In genomic region chrX:109839694-109840358, GRCh38 we compare ENCODE assay signal across 10 cellular contexts.
DNase-seq lines count a peak whose midpoint lies in the region; ATAC-seq, FAIRE-seq and TF ChIP-seq lines count a peak whose summit lies in the region.
"Had no signal": no experiment of that assay in that cellular context is flagged by ENCODE, and none has a peak within 500 bp of the region (broad histone marks: within the 10 kb centered on the region; RNA-seq: fewer than 3 reads in every experiment).

No MANE protein-coding gene starts in this region.

- H4K91ac ChIP-seq in H1 (replicated peaks; ENCODE audit: insufficient read length, low read length) (no peak overlapping the region), trophoblast cell (ENCODE audit: low read depth, low read length) (peak overlapping the region; percentile 81)

- H2AK5ac ChIP-seq in H1 (ENCODE audit: low read depth, low read length): no peak overlapping the region
- H2AK5ac ChIP-seq in trophoblast cell (ENCODE audit: low read length): no peak overlapping the region

- peak; percentile 40 to 43; a peak in 3 of 4 replicates for TF ChIP-seq RAD21 in H1 (IDR thresholded peaks at IDR 0.05 in 1 of 2, conservative IDR thresholded peaks at IDR 0.05 in 1 of 2; ENCODE audit: low read depth in 2 of 2, low read length in 2 of 2)

- H3K4me3 ChIP-seq in H1 (ENCODE audit: extremely low read depth in 1 of 4, insufficient read depth in 2 of 4, low read depth in 3 of 4, low read length in 4 of 4) (no peak overlapping the region), trophoblast cell (ENCODE audit: low read depth, low read length) (no peak overlapping the region)

- ATAC-seq in GM18502 (IDR thresholded peaks at IDR 0.05; ENCODE audit: poor library complexity, unreplicated experiment) (peak; percentile 53), HG03039 (IDR thresholded peaks at IDR 0.05; ENCODE audit: unreplicated experiment) (no peak), GM21825 (IDR thresholded peaks at IDR 0.05; ENCODE audit: unreplicated experiment) (no peak)

- no peak overlapping the region for H2BK20ac ChIP-seq in H1 (ENCODE audit: low read length)

- H3K56ac ChIP-seq in H1 (replicated peaks; ENCODE audit: insufficient read length, low read depth, low read length): no peak overlapping the region

- no peak overlapping the region for H3K14ac ChIP-seq in H1 (ENCODE audit: insufficient read length)
- peak overlapping the region; percentile 53 for H3K14ac ChIP-seq in trophoblast cell (ENCODE audit: low read length)

- H3K79me2 ChIP-seq in H1 (ENCODE audit: control insufficient read depth in 1 of 2, insufficient read depth in 2 of 2, low read length in 2 of 2) (no peaks in the 10 kb centered on the region), trophoblast cell (ENCODE audit: control insufficient read depth, insufficient read depth, low read length, poor library complexity) (no peaks in the 10 kb centered on the region)
- H3K79me2 ChIP-seq: parathyroid adenoma had no signal

- H3K79me1 ChIP-seq in H1 (ENCODE audit: low read depth, low read length) (no peaks in the 10 kb centered on the region), trophoblast cell (ENCODE audit: low read length) (peaks cover 8% of the 10 kb centered on the region)

- TF ChIP-seq EP300 in H1 (IDR thresholded peaks at IDR 0.05; ENCODE audit: borderline replicate concordance in 1 of 2, low read depth in 2 of 2, low read length in 2 of 2): no peak

- H3K4me2 ChIP-seq in H1 (ENCODE audit: insufficient read depth in 1 of 2, low read depth in 2 of 2, low read length in 2 of 2): no peak overlapping the region; a peak in 1 of 4 replicates
- H3K4me2 ChIP-seq in trophoblast cell (ENCODE audit: low read length): peak overlapping the region; percentile 36

- no peaks in the 10 kb centered on the region for H3K23me2 ChIP-seq in H1 (ENCODE audit: low read depth, low read length)

- peak; percentile 84 for FAIRE-seq in H1 (lab: Jason Lieb, UNC)

- H2BK120ac ChIP-seq in H1 (replicated peaks; ENCODE audit: low read depth, low read length) (no peak overlapping the region), trophoblast cell (ENCODE audit: insufficient read depth, low read length, poor library complexity) (peak overlapping the region; percentile 83)

- DNase-seq in NCI-H226 (peak; percentile 66), H1 (ENCODE audit: low read depth in 1 of 2, low spot score in 2 of 2) (peak; percentile 9 to 44), trophoblast cell (peak; percentile 74 to 81), NCI-H146 treated with DMSO at 0.1 percent for 48 hours (lab: John Stamatoyannopoulos, UW; ENCODE audit: unreplicated experiment) (no peak), GOT3 (lab: John Stamatoyannopoulos, UW) (no peak)
- DNase-seq: SHP77 treated with DMSO at 0.1 percent for 48 hours had no signal

- H3K36me3 ChIP-seq in H1 (ENCODE audit: control insufficient read depth in 2 of 4, insufficient read depth in 4 of 4, low read length in 3 of 4) (no peaks in the 10 kb centered on the region), trophoblast cell (ENCODE audit: control insufficient read depth in 1 of 2, insufficient read depth in 2 of 2, low read length in 2 of 2) (no peaks in the 10 kb centered on the region)

- WGBS in H1 (ENCODE audit: extremely low coverage in 1 of 2, insufficient coverage in 1 of 2, insufficient read length in 1 of 2, insufficient replicate concordance in 2 of 2, low coverage in 1 of 2, low lambda C conversion rate in 2 of 2, missing lambda C conversion rate in 1 of 2), 2 experiments: 41% methylated on average over 7 of the region's 9 CpGs; no CpG with 5 or more reads in 1 of the 2 experiments
- no CpG with 5 or more reads among the region's 9 CpGs for WGBS in trophoblast cell (ENCODE audit: extremely low coverage, insufficient coverage, insufficient read length)

- H3K23ac ChIP-seq in H1 (ENCODE audit: insufficient read length) (no peak overlapping the region), trophoblast cell (ENCODE audit: low read length) (no peak overlapping the region)

- H3K9me3 ChIP-seq in H1 (ENCODE audit: insufficient read depth in 2 of 2, low read depth in 1 of 2, low read length in 1 of 2) (no peaks in the 10 kb centered on the region), trophoblast cell (ENCODE audit: insufficient read depth, low read depth, low read length) (no peaks in the 10 kb centered on the region)

- H4K8ac ChIP-seq in H1 (ENCODE audit: extremely low read depth, insufficient read depth, low read length) (no peak overlapping the region), trophoblast cell (ENCODE audit: low read depth, low read length) (peak overlapping the region; percentile 58)

- H3K4me1 ChIP-seq in H1 (replicated peaks in 1 of 4; ENCODE audit: control insufficient read depth in 3 of 4, insufficient read depth in 4 of 4, low read length in 3 of 4) (peaks cover 0 to 4% (median 0%) of the 10 kb centered on the region in 4 experiments; a peak in 1 of 7 replicates), trophoblast cell (ENCODE audit: control insufficient read depth in 1 of 2, insufficient read depth in 2 of 2, low read length in 2 of 2) (peaks cover 10% of the 10 kb centered on the region in 2 experiments)
- H3K4me1 ChIP-seq: parathyroid adenoma had no signal

- H3K27ac ChIP-seq in H1 (ENCODE audit: low read depth, low read length): no peak overlapping the region
- H3K27ac ChIP-seq in trophoblast cell (ENCODE audit: low read depth, low read length): peak overlapping the region; percentile 90
- H3K27ac ChIP-seq: parathyroid adenoma had no signal

- H3K18ac ChIP-seq in H1 (ENCODE audit: extremely low read depth, low read length) (peak overlapping the region; percentile 60; the same call in 1 of the 2 replicates), trophoblast cell (ENCODE audit: low read length) (peak overlapping the region; percentile 51)

- CTCF ChIA-PET in H1 (lab: Charles Lee; ENCODE audit: partially characterized antibody): interaction anchor here (1.4 to 4.6 kb wide), 5 partner anchors 12 to 127 kb away, joined by 3 to 26 read pairs (median 8); no protein-coding TSS in a partner anchor

- H2BK5ac ChIP-seq in H1 (ENCODE audit: low read depth, low read length): no peak overlapping the region
- peak overlapping the region; percentile 83 for H2BK5ac ChIP-seq in trophoblast cell (ENCODE audit: low read depth, low read length, poor library complexity)

- H3K27me3 ChIP-seq in H1 (replicated peaks in 1 of 4; ENCODE audit: control insufficient read depth in 3 of 4, extremely low read depth in 1 of 4, insufficient read depth in 3 of 4, low read length in 3 of 4): no peaks in the 10 kb centered on the region
- H3K27me3 ChIP-seq in trophoblast cell (ENCODE audit: insufficient read depth, low read length): no peaks in the 10 kb centered on the region

- H2BK15ac ChIP-seq in H1 (ENCODE audit: low read length): no peak overlapping the region

- TF ChIP-seq CTCF in H1 (IDR thresholded peaks at IDR 0.05; ENCODE audit: control extremely low read depth in 1 of 3, insufficient read depth in 1 of 3, low read depth in 1 of 3, low read length in 3 of 3): peak in 2 of 3 experiments; percentile 11 to 35; a peak in 2 of 4 replicates

- no peak overlapping the region for H4K5ac ChIP-seq in H1 (ENCODE audit: insufficient read length, low read depth, low read length)

- no peak overlapping the region for H3K9ac ChIP-seq in H1 (replicated peaks in 1 of 4; ENCODE audit: extremely low read depth in 1 of 4, low read depth in 3 of 4, low read length in 3 of 4)
- H3K9ac ChIP-seq in trophoblast cell (ENCODE audit: low read length): no peak overlapping the region
- H3K9ac ChIP-seq: parathyroid adenoma had no signal

- H2AFZ ChIP-seq in H1 (ENCODE audit: low read length) (peak overlapping the region; percentile 70; the same call in 1 of the 2 replicates), trophoblast cell (ENCODE audit: insufficient read depth, low read length, poor library complexity) (no peak overlapping the region)
- H2AFZ ChIP-seq: parathyroid adenoma had no signal

- no peaks in the 10 kb centered on the region for H4K20me1 ChIP-seq in H1 (replicated peaks in 1 of 2; ENCODE audit: control insufficient read depth in 1 of 2, insufficient read depth in 2 of 2, low read length in 2 of 2)

- no peak for TF ChIP-seq POLR2A in H1 (IDR thresholded peaks at IDR 0.05; ENCODE audit: control extremely low read depth in 1 of 2, low read depth in 2 of 2, low read length in 2 of 2)

- H2BK12ac ChIP-seq in H1 (ENCODE audit: low read depth, low read length) (no peak overlapping the region), trophoblast cell (ENCODE audit: low read length) (peak overlapping the region; percentile 65)

- POLR2A ChIA-PET in H1 (lab: Charles Lee; ENCODE audit: partially characterized antibody): no interaction called here

- no peak overlapping the region for H4K12ac ChIP-seq in trophoblast cell (ENCODE audit: low read depth, low read length)

- H3K4ac ChIP-seq in H1 (replicated peaks; ENCODE audit: insufficient read length, low read depth, low read length) (no peak overlapping the region), trophoblast cell (ENCODE audit: low read depth, low read length) (peak overlapping the region; percentile 14)

TF ChIP-seq in H1, 55 proteins besides CTCF, POLR2A, EP300 and RAD21:
- TF ChIP-seq EGR1 (IDR thresholded peaks at IDR 0.05; ENCODE audit: borderline replicate concordance, low read depth, low read length): no peak
- TF ChIP-seq POLR2AphosphoS5 (IDR thresholded peaks at IDR 0.05; ENCODE audit: low read depth, low read length): no peak
- TF ChIP-seq JUN (IDR thresholded peaks at IDR 0.05; ENCODE audit: low read depth, low read length): no peak
- TF ChIP-seq RFX5 (IDR thresholded peaks at IDR 0.05; ENCODE audit: borderline replicate concordance, low read depth, low read length): no peak
- TF ChIP-seq RNF2 (IDR thresholded peaks at IDR 0.05; ENCODE audit: borderline replicate concordance, low read depth, low read length, missing control alignments, poor library complexity, severe bottlenecking): no peak

Comparison
In these comparisons a context has a peak if more than half of its experiments do, and no peak if none do; other contexts are left out.
1. DNase-seq: peak in NCI-H226 (single experiment), H1 (2 of 2) and trophoblast cell (2 of 2); none in NCI-H146 treated with DMSO at 0.1 percent for 48 hours (single experiment) and GOT3 (single experiment).